In the genomic region with DNA sequence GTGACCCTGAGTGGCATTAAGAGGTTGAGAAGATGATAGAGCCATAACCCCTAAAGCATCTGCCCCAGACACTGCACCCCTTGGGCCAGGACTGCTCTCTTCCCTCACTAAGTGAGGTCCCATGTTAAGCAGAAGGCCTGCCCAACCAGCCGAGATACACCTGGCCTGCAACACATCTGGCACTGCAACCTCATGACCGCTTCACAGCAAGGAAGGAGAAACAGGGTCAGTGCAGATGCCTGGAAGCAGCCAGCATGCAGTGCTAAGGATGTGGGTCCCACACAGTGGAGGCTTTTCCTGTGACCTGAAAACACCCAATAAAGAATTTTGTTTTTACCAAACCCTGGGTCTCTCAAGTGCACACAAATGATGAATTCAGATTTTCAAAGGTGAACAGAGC, we compare ENCODE assay signal across 10 cellular contexts. TPM values are rescaled to one million over a fixed set of nuclear protein-coding genes. Genes with fewer than 3 reads are reported as not detected.
DNase-seq lines count a peak whose midpoint lies in the region; ATAC-seq and TF ChIP-seq lines count a peak whose summit lies in the region.
"Had no signal": no experiment of that assay in that cellular context is flagged by ENCODE, and none has a peak within 500 bp of the region (broad histone marks: within the 10 kb centered on the region; RNA-seq: fewer than 3 reads in every experiment).

No MANE protein-coding gene starts in this region.

- DNase-seq in NCI-H510A (lab: John Stamatoyannopoulos, UW): peak; percentile 42
- DNase-seq in adrenal gland: no peak
- no peak for DNase-seq in lung (ENCODE audit: low spot score)
- no peak for DNase-seq in stomach
- DNase-seq in NOMO-1 treated with DMSO at 0.1 percent for 48 hours (lab: John Stamatoyannopoulos, UW; ENCODE audit: unreplicated experiment): no peak
- no peak for DNase-seq in H4 (ENCODE audit: low spot score)
- DNase-seq: MM.1S; NK-92 treated with Interleukin-12 subunit alpha and Interleukin-12 subunit beta, amount 100 ng/mL, for 24 hours had no signal

- intact Hi-C loops in adrenal gland (cut with DNase I): no loop called here
- intact Hi-C loops in stomach (cut with DNase I; ENCODE audit: low total_unique reads): no loop called here

- H3K9me3 ChIP-seq in adrenal gland (replicated peaks in 1 of 3) (no peaks in the 10 kb centered on the region), lung (ENCODE audit: control insufficient read depth in 2 of 2, insufficient read depth in 1 of 2, low read length in 1 of 2) (no peaks in the 10 kb centered on the region), stomach (no peaks in the 10 kb centered on the region)

- TF ChIP-seq CTCF in adrenal gland (IDR thresholded peaks at IDR 0.05) (no peak), lung (IDR thresholded peaks at IDR 0.05; ENCODE audit: control extremely low read depth, extremely low read depth) (no peak), stomach (IDR thresholded peaks at IDR 0.05) (no peak)

- H3K36me3 ChIP-seq in adrenal gland (replicated peaks in 1 of 2): no peaks in the 10 kb centered on the region
- H3K36me3 ChIP-seq in lung (ENCODE audit: control insufficient read depth in 2 of 2, insufficient read depth in 2 of 2, low read length in 2 of 2): no peaks in the 10 kb centered on the region
- no peaks in the 10 kb centered on the region for H3K36me3 ChIP-seq in stomach

- ATAC-seq in lung (ENCODE audit: insufficient read depth, low FRiP score) (no peak), HG02885 (IDR thresholded peaks at IDR 0.05; ENCODE audit: poor library complexity, unreplicated experiment) (no peak)

- H3K27me3 ChIP-seq in adrenal gland: no peaks in the 10 kb centered on the region
- H3K27me3 ChIP-seq in lung (ENCODE audit: control insufficient read depth, insufficient read depth): no peaks in the 10 kb centered on the region
- H3K27me3 ChIP-seq in stomach: no peaks in the 10 kb centered on the region

- H3K27ac ChIP-seq in adrenal gland (peak overlapping the region in 3 of 5 donors; percentile 57 to 92 (median 86)), lung (ENCODE audit: low read depth in 1 of 2, low read length in 1 of 2) (peak overlapping the region; percentile 90 to 95), stomach (peak overlapping the region in 4 of 5 donors; percentile 75 to 91 (median 84))
- H3K27ac ChIP-seq: VCaP had no signal

- H3K4me1 ChIP-seq in adrenal gland (replicated peaks in 1 of 2) (peaks cover 18 to 74% of the 10 kb centered on the region in 2 donors), lung (ENCODE audit: control insufficient read depth in 2 of 2, insufficient read depth in 2 of 2, low read length in 2 of 2) (peaks cover 46 to 67% of the 10 kb centered on the region in 2 donors), stomach (peaks cover 47 to 100% (median 76%) of the 10 kb centered on the region in 4 donors)

- TF ChIP-seq EP300 in stomach (IDR thresholded peaks at IDR 0.05): no peak

- TF ChIP-seq POLR2A in adrenal gland (IDR thresholded peaks at IDR 0.05): no peak
- TF ChIP-seq POLR2A in stomach (IDR thresholded peaks at IDR 0.05): no peak

- H3K4me3 ChIP-seq in adrenal gland (no peak overlapping the region), lung (no peak overlapping the region), stomach (no peak overlapping the region)

- WGBS in adrenal gland, 4 donors: 55 to 77% (median 60%) methylated on average over 2 of the region's 2 CpGs
- WGBS in lung, 2 donors: 27 to 32% methylated on average over 2 of the region's 2 CpGs
- WGBS in stomach, 5 donors: 49 to 67% (median 57%) methylated on average over 2 of the region's 2 CpGs

RNA-seq across cellular contexts. Expression of gene NOD1, which starts 7.4 kb away (rescaled TPM):
- total RNA-seq in adrenal gland: 10 to 100 TPM in 1 of 8 donors, 1 to 10 TPM in 7; 4.1 to 11.2 (median 7.2) TPM
- polyA plus RNA-seq in adrenal gland: 10 to 100 TPM in 2 of 3 donors, 1 to 10 TPM in 1; 5.0 to 18.0 (median 10.9) TPM
- 10 to 100 TPM; 22.0 to 46.1 TPM for total RNA-seq in lung
- polyA plus RNA-seq in lung: 10 to 100 TPM; 11.5 to 21.0 TPM
- 10 to 100 TPM in 2 of 5 donors, 1 to 10 TPM in 3; 2.3 to 18.3 (median 7.0) TPM for total RNA-seq in stomach
- polyA plus RNA-seq in stomach: 1 to 10 TPM; 4.2 to 6.0 (median 4.7) TPM
- 8.2 and 10.2 TPM in 2 replicates for total RNA-seq in H4 (2014; rRNA removed; shearing (Covaris generic))

RNA-seq across cellular contexts. Expression of gene GGCT, which starts 33.4 kb away (rescaled TPM):
- total RNA-seq in adrenal gland (10 to 100 TPM; 18.6 to 62.6 (median 37.4) TPM), lung (10 to 100 TPM; 33.1 to 38.1 TPM), stomach (10 to 100 TPM in 2 of 5 donors, 1 to 10 TPM in 2, not detected in 1; 2.9 to 25.7 (median 11.8) TPM)
- polyA plus RNA-seq in adrenal gland (10 to 100 TPM; 58.3 to 67.8 (median 58.5) TPM), lung (10 to 100 TPM; 45.0 to 90.1 TPM), stomach (10 to 100 TPM; 49.2 to 56.5 (median 53.6) TPM)
- total RNA-seq in H4 (2014; rRNA removed; shearing (Covaris generic)): 127 and 144 TPM in 2 replicates
